In genomic region chr22:20695205-20695604, GRCh38 we compare ENCODE assay signal across 8 cellular contexts.
DNase-seq lines count a peak whose midpoint lies in the region; ATAC-seq and TF ChIP-seq lines count a peak whose summit lies in the region.
"Not testable (repeated sequence)": the region's sequence is repeated elsewhere in the genome, so short reads cannot be mapped to it uniquely, and the experiment has no call there.

No MANE protein-coding gene starts in this region.

- H3K27me3 ChIP-seq in CD8-positive, alpha-beta T cell (ENCODE audit: insufficient read depth, low read length); OCI-LY3 (ENCODE audit: low read depth, low read length): not testable (repeated sequence)

- H3K27ac Mint-ChIP-seq in CD8-positive, alpha-beta T cell: not testable (repeated sequence)
- H3K27ac Mint-ChIP-seq in T-helper 2 cell treated with Interferon-gamma antibody and Interleukin-4, amounts not matched to agents 5 μg/mL and 100 μg/mL, for 36 hours: peak overlapping the region; percentile 26
- H3K27ac Mint-ChIP-seq in activated CD4-positive, alpha-beta memory T cell treated with anti-CD3 and anti-CD28 coated beads, Interleukin-2, amount 10 ng/mL, durations not matched to agents 7 days and 5 days: peak overlapping the region; percentile 56
- peak overlapping the region; percentile 68 for H3K27ac Mint-ChIP-seq in activated CD8-positive, alpha-beta memory T cell treated with anti-CD3 and anti-CD28 coated beads, Interleukin-2, amount 10 ng/mL, durations not matched to agents 7 days and 5 days
- peak overlapping the region; percentile 68 for H3K27ac Mint-ChIP-seq in activated naive CD8-positive, alpha-beta T cell treated with anti-CD3 and anti-CD28 coated beads, Interleukin-2, amount 10 ng/mL, durations not matched to agents 7 days and 5 days

- H3K36me3 Mint-ChIP-seq in CD8-positive, alpha-beta T cell; T-helper 2 cell treated with Interferon-gamma antibody and Interleukin-4, amounts not matched to agents 5 μg/mL and 100 μg/mL, for 36 hours (ENCODE audit: low read depth); activated CD4-positive, alpha-beta memory T cell treated with anti-CD3 and anti-CD28 coated beads, Interleukin-2, amount 10 ng/mL, durations not matched to agents 7 days and 5 days (ENCODE audit: low read depth); activated CD8-positive, alpha-beta memory T cell treated with anti-CD3 and anti-CD28 coated beads, Interleukin-2, amount 10 ng/mL, durations not matched to agents 7 days and 5 days; activated naive CD8-positive, alpha-beta T cell treated with anti-CD3 and anti-CD28 coated beads, Interleukin-2, amount 10 ng/mL, durations not matched to agents 7 days and 5 days: not testable (repeated sequence)

- H3K79me2 ChIP-seq in OCI-LY3 (ENCODE audit: low read length): not testable (repeated sequence)

- H3K36me3 ChIP-seq in CD8-positive, alpha-beta T cell (ENCODE audit: insufficient read depth, low read length); OCI-LY3 (replicated peaks; ENCODE audit: low read depth, low read length): not testable (repeated sequence)

- CTCF ChIA-PET in CD8-positive, alpha-beta T cell (lab: Charles Lee); activated CD4-positive, alpha-beta memory T cell treated with anti-CD3 and anti-CD28 coated beads, Interleukin-2, amount 10 ng/mL, durations not matched to agents 7 days and 5 days (lab: Charles Lee); activated CD8-positive, alpha-beta memory T cell treated with anti-CD3 and anti-CD28 coated beads, Interleukin-2, amount 10 ng/mL, durations not matched to agents 7 days and 5 days (lab: Charles Lee): not testable (repeated sequence)

- POLR2A ChIA-PET in CD8-positive, alpha-beta T cell (lab: Charles Lee); activated CD4-positive, alpha-beta memory T cell treated with anti-CD3 and anti-CD28 coated beads, Interleukin-2, amount 10 ng/mL, durations not matched to agents 7 days and 5 days (lab: Charles Lee); activated naive CD8-positive, alpha-beta T cell treated with anti-CD3 and anti-CD28 coated beads, Interleukin-2, amount 10 ng/mL, durations not matched to agents 7 days and 5 days (lab: Charles Lee): not testable (repeated sequence)

- H3K9ac ChIP-seq in OCI-LY3 (ENCODE audit: low read length): not testable (repeated sequence)

- TF ChIP-seq CTCF in CD8-positive, alpha-beta T cell (IDR thresholded peaks at IDR 0.05); OCI-LY3 (IDR thresholded peaks at IDR 0.05; ENCODE audit: low read depth, low read length): not testable (repeated sequence)

- intact Hi-C loops in CD8-positive, alpha-beta T cell (cut with DNase I, micrococcal nuclease); posterior vena cava (cut with DNase I): not testable (repeated sequence)

- not testable (repeated sequence) for H3K4me1 ChIP-seq in CD8-positive, alpha-beta T cell (ENCODE audit: insufficient read depth, low read length); OCI-LY3 (ENCODE audit: low read length)

- not testable (repeated sequence) for H3K27ac ChIP-seq in CD8-positive, alpha-beta T cell (ENCODE audit: low read depth, low read length); OCI-LY3 (ENCODE audit: low read length)

- not testable (repeated sequence) for H4K20me1 ChIP-seq in OCI-LY3 (ENCODE audit: insufficient read depth, low read length)

- not testable (repeated sequence) for ATAC-seq in CD8-positive, alpha-beta T cell; activated CD8-positive, alpha-beta memory T cell treated with anti-CD3 and anti-CD28 coated beads, Interleukin-2, amount 10 ng/mL, durations not matched to agents 7 days and 5 days; activated naive CD8-positive, alpha-beta T cell treated with anti-CD3 and anti-CD28 coated beads, Interleukin-2, amount 10 ng/mL, durations not matched to agents 7 days and 5 days (ENCODE audit: low read depth)

- not testable (repeated sequence) for DNase-seq in CD8-positive, alpha-beta T cell; T-helper 2 cell treated with Interferon-gamma antibody and Interleukin-4, amounts not matched to agents 5 μg/mL and 100 μg/mL, for 36 hours (ENCODE audit: low spot score); activated CD4-positive, alpha-beta memory T cell treated with anti-CD3 and anti-CD28 coated beads, Interleukin-2, amount 10 ng/mL, durations not matched to agents 7 days and 5 days; activated CD8-positive, alpha-beta memory T cell treated with anti-CD3 and anti-CD28 coated beads, Interleukin-2, amount 10 ng/mL, durations not matched to agents 7 days and 5 days; activated naive CD8-positive, alpha-beta T cell treated with anti-CD3 and anti-CD28 coated beads, Interleukin-2, amount 10 ng/mL, durations not matched to agents 7 days and 5 days
- DNase-seq in mesenteric fat pad (ENCODE audit: low spot score): peak; percentile 22
- peak; percentile 36 for DNase-seq in posterior vena cava (ENCODE audit: low spot score)

- H3K4me2 ChIP-seq in OCI-LY3 (ENCODE audit: low read length): not testable (repeated sequence)

- not testable (repeated sequence) for H3K4me3 ChIP-seq in CD8-positive, alpha-beta T cell (ENCODE audit: low read depth, low read length)
- H3K4me3 ChIP-seq in OCI-LY3 (ENCODE audit: low read length): peak overlapping the region; percentile 46; the same call in 1 of the 2 replicates

- H3K9me3 Mint-ChIP-seq in CD8-positive, alpha-beta T cell; T-helper 2 cell treated with Interferon-gamma antibody and Interleukin-4, amounts not matched to agents 5 μg/mL and 100 μg/mL, for 36 hours; activated CD4-positive, alpha-beta memory T cell treated with anti-CD3 and anti-CD28 coated beads, Interleukin-2, amount 10 ng/mL, durations not matched to agents 7 days and 5 days; activated CD8-positive, alpha-beta memory T cell treated with anti-CD3 and anti-CD28 coated beads, Interleukin-2, amount 10 ng/mL, durations not matched to agents 7 days and 5 days (ENCODE audit: low read depth); activated naive CD8-positive, alpha-beta T cell treated with anti-CD3 and anti-CD28 coated beads, Interleukin-2, amount 10 ng/mL, durations not matched to agents 7 days and 5 days: not testable (repeated sequence)

- H3K27me3 Mint-ChIP-seq in CD8-positive, alpha-beta T cell (ENCODE audit: low read depth); T-helper 2 cell treated with Interferon-gamma antibody and Interleukin-4, amounts not matched to agents 5 μg/mL and 100 μg/mL, for 36 hours (ENCODE audit: low read depth); activated CD4-positive, alpha-beta memory T cell treated with anti-CD3 and anti-CD28 coated beads, Interleukin-2, amount 10 ng/mL, durations not matched to agents 7 days and 5 days; activated CD8-positive, alpha-beta memory T cell treated with anti-CD3 and anti-CD28 coated beads, Interleukin-2, amount 10 ng/mL, durations not matched to agents 7 days and 5 days; activated naive CD8-positive, alpha-beta T cell treated with anti-CD3 and anti-CD28 coated beads, Interleukin-2, amount 10 ng/mL, durations not matched to agents 7 days and 5 days: not testable (repeated sequence)

- peak overlapping the region; percentile 50 for H3K4me3 Mint-ChIP-seq in CD8-positive, alpha-beta T cell
- peak overlapping the region; percentile 36 for H3K4me3 Mint-ChIP-seq in T-helper 2 cell treated with Interferon-gamma antibody and Interleukin-4, amounts not matched to agents 5 μg/mL and 100 μg/mL, for 36 hours
- not testable (repeated sequence) for H3K4me3 Mint-ChIP-seq in activated CD4-positive, alpha-beta memory T cell treated with anti-CD3 and anti-CD28 coated beads, Interleukin-2, amount 10 ng/mL, durations not matched to agents 7 days and 5 days; activated CD8-positive, alpha-beta memory T cell treated with anti-CD3 and anti-CD28 coated beads, Interleukin-2, amount 10 ng/mL, durations not matched to agents 7 days and 5 days; activated naive CD8-positive, alpha-beta T cell treated with anti-CD3 and anti-CD28 coated beads, Interleukin-2, amount 10 ng/mL, durations not matched to agents 7 days and 5 days

- H2AFZ ChIP-seq in OCI-LY3 (ENCODE audit: low read depth, low read length): not testable (repeated sequence)

- H3K4me1 Mint-ChIP-seq in CD8-positive, alpha-beta T cell (ENCODE audit: low read depth); T-helper 2 cell treated with Interferon-gamma antibody and Interleukin-4, amounts not matched to agents 5 μg/mL and 100 μg/mL, for 36 hours (ENCODE audit: low read depth); activated CD4-positive, alpha-beta memory T cell treated with anti-CD3 and anti-CD28 coated beads, Interleukin-2, amount 10 ng/mL, durations not matched to agents 7 days and 5 days; activated CD8-positive, alpha-beta memory T cell treated with anti-CD3 and anti-CD28 coated beads, Interleukin-2, amount 10 ng/mL, durations not matched to agents 7 days and 5 days; activated naive CD8-positive, alpha-beta T cell treated with anti-CD3 and anti-CD28 coated beads, Interleukin-2, amount 10 ng/mL, durations not matched to agents 7 days and 5 days: not testable (repeated sequence)

- H3K9me3 ChIP-seq in CD8-positive, alpha-beta T cell (ENCODE audit: low read length); OCI-LY3 (ENCODE audit: insufficient read depth, low read length): not testable (repeated sequence)
